1 cellular context compared by ENCODE assay signal in genomic region chr7:75718390-75719031, GRCh38.
TF ChIP-seq lines count a peak whose summit lies in the region.

No MANE protein-coding gene starts in this region.

TF ChIP-seq in HepG2, 621 proteins besides CTCF, POLR2A, EP300 and RAD21:
- TF ChIP-seq TMF1 (CRISPR knock-in tag; IDR thresholded peaks at IDR 0.05; ENCODE audit: low read depth): no peak
- 0 out of 2 replicates have a peak, but pooled peaks have one; percentile 10 for TF ChIP-seq ZNF770 (CRISPR knock-in tag; IDR thresholded peaks at IDR 0.05)
- no peak for TF ChIP-seq CHD4 (IDR thresholded peaks at IDR 0.05; ENCODE audit: borderline replicate concordance, low read length)
